ENCODE assay signal across 20 cellular contexts in the genomic region with DNA sequence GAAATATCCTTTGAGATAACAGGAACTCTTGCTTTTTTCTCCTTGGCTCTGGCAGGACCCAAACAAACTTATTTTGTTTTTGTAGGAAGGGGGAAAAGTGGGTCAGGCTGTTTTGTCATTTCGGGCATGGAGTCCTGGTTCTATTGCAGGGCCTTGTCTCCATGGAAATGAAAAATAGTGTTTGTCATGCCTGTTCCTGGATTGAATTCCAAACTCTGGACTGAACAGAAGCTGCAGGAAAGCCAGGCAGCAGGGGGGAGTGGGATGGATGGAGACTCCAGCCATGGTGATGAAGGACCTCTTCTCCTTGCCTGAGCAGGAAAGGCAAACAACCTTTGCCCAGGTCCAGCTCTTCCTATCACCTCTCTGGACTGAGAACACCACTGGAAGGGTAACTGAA.
"Had no signal": no experiment of that assay in that cellular context is flagged by ENCODE, and none has a peak within 500 bp of the region (broad histone marks: within the 10 kb centered on the region; RNA-seq: fewer than 3 reads in every experiment).

No MANE protein-coding gene starts in this region.

- H3K4me3 Mint-ChIP-seq: activated CD8-positive, alpha-beta T cell treated with anti-CD3 and anti-CD28 coated beads for 36 hours; endodermal cell; mesothelial cell of epicardium; nephron progenitor cell; T-helper 2 cell treated with Interferon-gamma antibody and Interleukin-4, amounts not matched to agents 5 μg/mL and 100 μg/mL, for 36 hours; WTC11 had no signal

- DNase-seq: activated CD4-positive, alpha-beta T cell treated with anti-CD3 and anti-CD28 coated beads for 4 hours; activated CD8-positive, alpha-beta T cell treated with anti-CD3 and anti-CD28 coated beads for 36 hours; activated effector memory CD4-positive, alpha-beta T cell treated with Interleukin-2 at 50 U/mL for 16 hours; activated naive CD4-positive, alpha-beta T cell treated with anti-CD3 and anti-CD28 coated beads, Interleukin-2, amount 50 U/mL, for 16 hours; activated T-cell treated with anti-CD3 and anti-CD28 coated beads, Interleukin-2, amount 50 U/mL, for 48 hours; endodermal cell; foreskin fibroblast; left colon; nephron progenitor cell; stimulated activated CD4-positive, alpha-beta T cell treated with anti-CD3 and anti-CD28 coated beads, Interleukin-12 subunit alpha, Interleukin-12 subunit beta, amount 100 ng/mL, for 4 hours; stimulated activated CD4-positive, alpha-beta T cell treated with anti-CD3 and anti-CD28 coated beads, Interleukin-1b, Interleukin-23, amount 100 ng/mL, for 48 hours; stimulated activated CD8-positive, alpha-beta memory T cell treated with anti-CD3 and anti-CD28 coated beads, Interleukin-4, amount 100 ng/mL, for 48 hours; stimulated activated naive CD4-positive, alpha-beta T cell treated with Interleukin-2 at 50 U/mL for 16 hours; transverse colon; uterus had no signal

- H3K9me3 Mint-ChIP-seq: activated CD8-positive, alpha-beta T cell treated with anti-CD3 and anti-CD28 coated beads for 36 hours; endodermal cell; mesothelial cell of epicardium; nephron progenitor cell; T-helper 2 cell treated with Interferon-gamma antibody and Interleukin-4, amounts not matched to agents 5 μg/mL and 100 μg/mL, for 36 hours; WTC11 had no signal

- H3K36me3 Mint-ChIP-seq: mesothelial cell of epicardium, WTC11 had no signal

- H3K27me3 Mint-ChIP-seq: activated CD8-positive, alpha-beta T cell treated with anti-CD3 and anti-CD28 coated beads for 36 hours had no signal

- ATAC-seq: activated CD8-positive, alpha-beta T cell treated with anti-CD3 and anti-CD28 coated beads for 36 hours; left colon; WTC11 had no signal

- H3K27ac ChIP-seq: epithelial cell of prostate, hepatocyte, transverse colon, uterus had no signal

- H3K27ac Mint-ChIP-seq: activated CD8-positive, alpha-beta T cell treated with anti-CD3 and anti-CD28 coated beads for 36 hours; endodermal cell; mesothelial cell of epicardium; T-helper 2 cell treated with Interferon-gamma antibody and Interleukin-4, amounts not matched to agents 5 μg/mL and 100 μg/mL, for 36 hours had no signal
